Comparison of ENCODE assay signal across 1 cellular context in the genomic region with DNA sequence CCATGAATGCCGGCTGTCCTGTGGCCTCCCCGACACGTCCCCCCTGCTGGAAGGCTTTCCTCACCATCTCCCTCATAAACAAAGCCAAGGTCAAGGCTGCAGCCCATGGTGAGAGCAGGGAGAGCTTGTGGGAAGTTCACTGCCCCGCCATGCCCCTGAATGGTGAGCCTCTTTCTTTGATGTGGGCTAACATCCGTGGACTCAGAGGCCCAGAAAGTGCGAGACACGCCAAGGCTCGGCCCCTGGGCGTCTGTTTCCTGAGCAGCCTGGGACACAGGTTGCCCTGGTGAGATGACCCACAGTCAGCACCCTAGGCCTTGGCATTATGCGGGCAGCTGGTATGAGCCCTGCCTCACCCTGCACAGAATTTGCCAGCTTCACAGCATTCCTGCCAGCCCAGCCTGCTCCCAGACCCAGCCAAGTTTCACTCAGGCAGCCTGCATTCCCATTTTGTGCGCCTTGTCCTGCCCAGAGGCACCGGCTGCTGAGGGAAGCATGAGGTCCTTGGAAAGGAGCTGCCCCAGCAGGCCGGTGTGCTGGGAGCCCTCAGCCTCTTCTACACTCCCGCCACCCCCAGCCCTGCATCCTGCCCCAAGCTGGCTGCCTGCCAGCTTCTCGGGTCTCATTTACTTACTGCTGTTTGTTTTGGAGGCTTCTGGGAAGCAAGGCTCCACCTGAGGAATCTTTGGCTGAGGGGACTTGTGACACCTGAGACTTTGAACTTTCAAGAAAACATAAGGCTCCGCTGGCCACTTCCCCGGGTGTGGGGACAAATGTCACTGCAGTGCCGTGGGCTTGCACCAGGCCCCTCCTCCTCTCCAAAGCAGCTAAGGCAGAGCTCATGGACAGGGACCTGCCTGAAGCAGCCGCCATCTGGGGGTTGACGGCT.
TF ChIP-seq lines count a peak whose summit lies in the region.

No MANE protein-coding gene starts in this region.

TF ChIP-seq in A549, 52 proteins besides CTCF, POLR2A, EP300 and RAD21:
- TF ChIP-seq ELK1 (IDR thresholded peaks at IDR 0.05; ENCODE audit: low read depth, low read length), result no peak
- no peak for TF ChIP-seq CHD4 (IDR thresholded peaks at IDR 0.05; ENCODE audit: borderline replicate concordance)
- 0 out of 5 replicates have a peak, but pooled peaks of 1 of the 2 experiments have one; percentile 30 for TF ChIP-seq JUN (IDR thresholded peaks at IDR 0.05)
